15 cellular contexts compared by ENCODE assay signal in genomic region chr1:11594222-11594621, GRCh38.
DNase-seq lines count a peak whose midpoint lies in the region; ATAC-seq, FAIRE-seq and TF ChIP-seq lines count a peak whose summit lies in the region.
"Had no signal": no experiment of that assay in that cellular context is flagged by ENCODE, and none has a peak within 500 bp of the region (broad histone marks: within the 10 kb centered on the region; RNA-seq: fewer than 3 reads in every experiment).

No MANE protein-coding gene starts in this region.

- CTCF ChIA-PET in IMR-90 (lab: Yijun Ruan, JAX), result no interaction called here
- CTCF ChIA-PET in H1 (lab: Charles Lee; ENCODE audit: partially characterized antibody), result interaction anchor here (0.8 to 4.1 kb wide), 19 partner anchors 9 to 267 kb away, joined by 3 to 21 read pairs (median 5); no protein-coding TSS in a partner anchor
- CTCF ChIA-PET in CD4-positive, alpha-beta memory T cell (lab: Charles Lee; ENCODE audit: partially characterized antibody), result no interaction called here

- no peaks in the 10 kb centered on the region for H3K23me2 ChIP-seq in H1 (ENCODE audit: low read depth, low read length)

- no peak overlapping the region for H2AK5ac ChIP-seq in IMR-90 (ENCODE audit: low read depth, low read length)
- no peak overlapping the region for H2AK5ac ChIP-seq in H1 (ENCODE audit: low read depth, low read length)
- no peak overlapping the region for H2AK5ac ChIP-seq in mesenchymal stem cell (ENCODE audit: low read length, severe bottlenecking)

- H2BK20ac ChIP-seq in IMR-90 (ENCODE audit: low read depth, low read length) (no peak overlapping the region), H1 (ENCODE audit: low read length) (peak overlapping the region; percentile 73; the same call in 1 of the 2 replicates)

- DNase-seq in D721Med (ENCODE audit: insufficient read length, low spot score), result no peak
- DNase-seq in IMR-90, result peak; percentile 2
- peak in 1 of 2 experiments; percentile 23 for DNase-seq in H1 (ENCODE audit: low read depth in 1 of 2, low spot score in 2 of 2)
- DNase-seq in mesenchymal stem cell, result peak; percentile 15
- DNase-seq in stimulated activated CD4-positive, alpha-beta T cell treated with anti-CD3 and anti-CD28 coated beads, Interleukin-2, amount 100 ng/mL, for 48 hours, result no peak
- DNase-seq in CD4-positive, alpha-beta memory T cell, result no peak
- no peak for DNase-seq in GDM1 (lab: John Stamatoyannopoulos, UW)
- DNase-seq in H54 (ENCODE audit: insufficient read length, low spot score), result no peak
- DNase-seq: activated T-cell treated with anti-CD3 and anti-CD28 coated beads for 4 hours; body of pancreas; gastrocnemius medialis; GOT3; mucosa of descending colon; NCI-H1092; stimulated activated naive CD4-positive, alpha-beta T cell had no signal

- H2AK9ac ChIP-seq in IMR-90 (replicated peaks; ENCODE audit: low read depth, low read length, poor library complexity), result no peak overlapping the region

- H3K27me3 Mint-ChIP-seq in CD4-positive, alpha-beta memory T cell, result peaks cover 13 to 27% of the 10 kb centered on the region in 2 donors

- H3K27ac ChIP-seq in IMR-90 (ENCODE audit: insufficient read depth, low read length) (no peak overlapping the region), H1 (ENCODE audit: low read depth, low read length) (no peak overlapping the region), mesenchymal stem cell (ENCODE audit: low read length, poor library complexity, severe bottlenecking) (no peak overlapping the region)
- no peak overlapping the region for H3K27ac ChIP-seq in CD4-positive, alpha-beta memory T cell (ENCODE audit: low read depth, low read length)
- H3K27ac ChIP-seq: body of pancreas had no signal

- H4K8ac ChIP-seq in IMR-90 (ENCODE audit: low read depth in 2 of 2, low read length in 2 of 2) (no peak overlapping the region), H1 (ENCODE audit: extremely low read depth, insufficient read depth, low read length) (peak overlapping the region; percentile 91; the same call in 1 of the 2 replicates), mesenchymal stem cell (ENCODE audit: low read length) (no peak overlapping the region)

- H3K4me3 ChIP-seq in IMR-90 (ENCODE audit: insufficient read depth, low read depth, low read length), result no peak overlapping the region
- peak overlapping the region in 1 of 4 experiments; percentile 12; a peak in 2 of 8 replicates for H3K4me3 ChIP-seq in H1 (ENCODE audit: extremely low read depth in 1 of 4, insufficient read depth in 2 of 4, low read depth in 3 of 4, low read length in 4 of 4)
- no peak overlapping the region for H3K4me3 ChIP-seq in mesenchymal stem cell (ENCODE audit: insufficient read depth in 1 of 2, low read depth in 1 of 2, low read length in 2 of 2)
- H3K4me3 ChIP-seq in CD4-positive, alpha-beta memory T cell (ENCODE audit: low read length in 2 of 2), result no peak overlapping the region
- H3K4me3 ChIP-seq: body of pancreas, gastrocnemius medialis, mucosa of descending colon had no signal

- no peaks in the 10 kb centered on the region for H3K4me1 Mint-ChIP-seq in CD4-positive, alpha-beta memory T cell

- H4K91ac ChIP-seq in IMR-90 (ENCODE audit: insufficient read depth, low read depth, low read length), result no peak overlapping the region
- H4K91ac ChIP-seq in H1 (replicated peaks; ENCODE audit: insufficient read length, low read length), result peak overlapping the region; percentile 71
- no peak overlapping the region for H4K91ac ChIP-seq in mesenchymal stem cell (ENCODE audit: low read length)

- H3K4ac ChIP-seq in IMR-90 (ENCODE audit: low read depth, low read length), result no peak overlapping the region
- H3K4ac ChIP-seq in H1 (replicated peaks; ENCODE audit: insufficient read length, low read depth, low read length), result no peak overlapping the region
- H3K4ac ChIP-seq in mesenchymal stem cell (ENCODE audit: low read depth in 1 of 2, low read length in 2 of 2), result no peak overlapping the region

- H3K18ac ChIP-seq in IMR-90 (ENCODE audit: low read depth, low read length) (no peak overlapping the region), H1 (ENCODE audit: extremely low read depth, low read length) (peak overlapping the region; percentile 83), mesenchymal stem cell (ENCODE audit: low read depth in 1 of 2, low read length in 2 of 2) (no peak overlapping the region)

- H2BK12ac ChIP-seq in H1 (ENCODE audit: low read depth, low read length) (peak overlapping the region; percentile 12; the same call in 1 of the 2 replicates), mesenchymal stem cell (ENCODE audit: low read length in 2 of 2) (no peak overlapping the region)

- intact Hi-C loops in IMR-90 (cut with micrococcal nuclease), result no loop called here
- intact Hi-C loops in CD4-positive, alpha-beta memory T cell (cut with micrococcal nuclease), result no loop called here

- H4K5ac ChIP-seq in IMR-90 (ENCODE audit: low read depth, low read length) (no peak overlapping the region), H1 (ENCODE audit: insufficient read length, low read depth, low read length) (peak overlapping the region; percentile 46)

- POLR2A ChIA-PET in IMR-90 (lab: Charles Lee; ENCODE audit: unreplicated experiment) (no interaction called here), H1 (lab: Charles Lee; ENCODE audit: partially characterized antibody) (interaction anchor here (1.0 to 1.3 kb wide), 5 partner anchors 9 to 316 kb away, joined by 3 read pairs; no protein-coding TSS in a partner anchor)
- POLR2A ChIA-PET in CD4-positive, alpha-beta memory T cell (lab: Charles Lee; ENCODE audit: partially characterized antibody), result no interaction called here

- H2BK15ac ChIP-seq in IMR-90 (ENCODE audit: low read depth, low read length) (no peak overlapping the region), H1 (ENCODE audit: low read length) (peak overlapping the region; percentile 81; the same call in 1 of the 2 replicates), mesenchymal stem cell (ENCODE audit: low read depth, poor library complexity, severe bottlenecking) (no peak overlapping the region)

- H2BK5ac ChIP-seq in IMR-90 (ENCODE audit: low read depth, low read length, poor library complexity, severe bottlenecking) (no peak overlapping the region), H1 (ENCODE audit: low read depth, low read length) (peak overlapping the region; percentile 75; the same call in 1 of the 2 replicates), mesenchymal stem cell (ENCODE audit: low read depth, low read length, poor library complexity, severe bottlenecking) (no peak overlapping the region)

- TF ChIP-seq CTCF in D721Med (IDR thresholded peaks at IDR 0.05; ENCODE audit: insufficient read depth, missing control alignments) (peak; percentile 31), IMR-90 (conservative IDR thresholded peaks at IDR 0.05; ENCODE audit: low read depth, low read length) (0 out of 2 replicates have a peak, but pooled peaks have one; percentile 19), H1 (IDR thresholded peaks at IDR 0.05; ENCODE audit: control extremely low read depth in 1 of 3, insufficient read depth in 1 of 3, low read depth in 1 of 3, low read length in 3 of 3) (peak; percentile 46 to 70 (median 54))

- no peak overlapping the region for H3K27ac Mint-ChIP-seq in CD4-positive, alpha-beta memory T cell

- dilution Hi-C loops in IMR-90 (cut with HindIII; ENCODE audit: low sequenced_read_pairs, unreplicated experiment), result no loop called here

- no peak overlapping the region for H3K23ac ChIP-seq in IMR-90 (ENCODE audit: low read depth, low read length)
- H3K23ac ChIP-seq in H1 (ENCODE audit: insufficient read length), result no peak overlapping the region
- no peak overlapping the region for H3K23ac ChIP-seq in mesenchymal stem cell (ENCODE audit: low read length in 2 of 2)

- H3K36me3 Mint-ChIP-seq in CD4-positive, alpha-beta memory T cell, result no peaks in the 10 kb centered on the region

- H4K20me1 ChIP-seq in IMR-90 (ENCODE audit: insufficient read depth, low read length), result no peaks in the 10 kb centered on the region
- no peaks in the 10 kb centered on the region for H4K20me1 ChIP-seq in H1 (replicated peaks in 1 of 2; ENCODE audit: control insufficient read depth in 1 of 2, insufficient read depth in 2 of 2, low read length in 2 of 2)

- in situ Hi-C loops in IMR-90 (cut with MboI; ENCODE audit: low sequenced_read_pairs), result no loop called here

- no peak for TF ChIP-seq EP300 in H1 (IDR thresholded peaks at IDR 0.05; ENCODE audit: borderline replicate concordance in 1 of 2, low read depth in 2 of 2, low read length in 2 of 2)

- no peak overlapping the region for H3K14ac ChIP-seq in IMR-90 (replicated peaks; ENCODE audit: low read depth, low read length)
- H3K14ac ChIP-seq in H1 (ENCODE audit: insufficient read length), result no peak overlapping the region
- H3K14ac ChIP-seq in mesenchymal stem cell (ENCODE audit: low read length in 2 of 2), result no peak overlapping the region

- no peaks in the 10 kb centered on the region for H3K9me3 ChIP-seq in IMR-90 (ENCODE audit: control insufficient read depth, insufficient read depth, low read length)
- no peaks in the 10 kb centered on the region for H3K9me3 ChIP-seq in H1 (ENCODE audit: insufficient read depth in 2 of 2, low read depth in 1 of 2, low read length in 1 of 2)
- H3K9me3 ChIP-seq in mesenchymal stem cell (ENCODE audit: control insufficient read depth, low read length), result peaks cover 9% of the 10 kb centered on the region
- H3K9me3 ChIP-seq in CD4-positive, alpha-beta memory T cell (ENCODE audit: control insufficient read depth in 1 of 2, low read length in 2 of 2), result no peaks in the 10 kb centered on the region
- H3K9me3 ChIP-seq: body of pancreas, gastrocnemius medialis, mucosa of descending colon had no signal

- TF ChIP-seq POLR2A in IMR-90 (IDR thresholded peaks at IDR 0.05; ENCODE audit: low read depth, low read length) (no peak), H1 (IDR thresholded peaks at IDR 0.05; ENCODE audit: control extremely low read depth in 1 of 2, low read depth in 2 of 2, low read length in 2 of 2) (no peak), H54 (IDR thresholded peaks at IDR 0.05; ENCODE audit: low read depth, low read length) (no peak)

- no peaks in the 10 kb centered on the region for H3K79me2 ChIP-seq in H1 (ENCODE audit: control insufficient read depth in 1 of 2, insufficient read depth in 2 of 2, low read length in 2 of 2)

- H3K79me1 ChIP-seq in IMR-90 (ENCODE audit: low read depth in 1 of 2, low read length in 2 of 2) (no peaks in the 10 kb centered on the region), H1 (ENCODE audit: low read depth, low read length) (no peaks in the 10 kb centered on the region), mesenchymal stem cell (replicated peaks; ENCODE audit: low read length, poor library complexity, severe bottlenecking) (no peaks in the 10 kb centered on the region)

- H3K9me3 Mint-ChIP-seq in CD4-positive, alpha-beta memory T cell, result peaks cover 0 to 9% (median 3%) of the 10 kb centered on the region in 8 donors

- H3K4me1 ChIP-seq in IMR-90 (ENCODE audit: control insufficient read depth, insufficient read depth, low read length) (no peaks in the 10 kb centered on the region), H1 (replicated peaks in 1 of 4; ENCODE audit: control insufficient read depth in 3 of 4, insufficient read depth in 4 of 4, low read length in 3 of 4) (peaks cover 2 to 8% (median 5%) of the 10 kb centered on the region in 4 experiments), mesenchymal stem cell (ENCODE audit: control insufficient read depth, insufficient read depth, low read depth, low read length) (no peaks in the 10 kb centered on the region)
- H3K4me1 ChIP-seq in CD4-positive, alpha-beta memory T cell (ENCODE audit: insufficient read depth, low read length), result no peaks in the 10 kb centered on the region
- H3K4me1 ChIP-seq: body of pancreas, gastrocnemius medialis had no signal

- H3K9me1 ChIP-seq in IMR-90 (ENCODE audit: insufficient read depth, low read length), result no peaks in the 10 kb centered on the region

- H3K27me3 ChIP-seq in IMR-90 (ENCODE audit: control insufficient read depth, insufficient read depth, low read length) (no peaks in the 10 kb centered on the region; the same call in 1 of the 2 replicates), H1 (replicated peaks in 1 of 4; ENCODE audit: control insufficient read depth in 3 of 4, extremely low read depth in 1 of 4, insufficient read depth in 3 of 4, low read length in 3 of 4) (peaks cover 0 to 3% (median 0%) of the 10 kb centered on the region in 4 experiments; a peak in 1 of 7 replicates), mesenchymal stem cell (ENCODE audit: control insufficient read depth in 1 of 2, insufficient read depth in 1 of 2, low read length in 2 of 2) (peaks cover 18 to 51% of the 10 kb centered on the region in 2 experiments)
- H3K27me3 ChIP-seq in CD4-positive, alpha-beta memory T cell (ENCODE audit: insufficient read depth, low read length), result no peaks in the 10 kb centered on the region
- H3K27me3 ChIP-seq: body of pancreas had no signal

- H3K9ac ChIP-seq in IMR-90 (ENCODE audit: low read depth, low read length) (no peak overlapping the region), H1 (replicated peaks in 1 of 4; ENCODE audit: extremely low read depth in 1 of 4, low read depth in 3 of 4, low read length in 3 of 4) (no peak overlapping the region), mesenchymal stem cell (ENCODE audit: low read length) (no peak overlapping the region)

- TF ChIP-seq RAD21 in IMR-90 (IDR thresholded peaks at IDR 0.05; ENCODE audit: low read length) (no peak), H1 (IDR thresholded peaks at IDR 0.05 in 1 of 2, conservative IDR thresholded peaks at IDR 0.05 in 1 of 2; ENCODE audit: low read depth in 2 of 2, low read length in 2 of 2) (peak; percentile 45 to 49; a peak in 3 of 4 replicates)

- BruUV-seq in IMR-90 (replicated peaks; lab: Mats Ljungman, UMichigan), result no TSS peak

- H3K36me3 ChIP-seq in IMR-90 (ENCODE audit: control insufficient read depth, insufficient read depth, low read length) (no peaks in the 10 kb centered on the region), H1 (ENCODE audit: control insufficient read depth in 2 of 4, insufficient read depth in 4 of 4, low read length in 3 of 4) (no peaks in the 10 kb centered on the region), mesenchymal stem cell (ENCODE audit: control insufficient read depth in 1 of 2, insufficient read depth in 2 of 2, low read depth in 1 of 2, low read length in 2 of 2) (no peaks in the 10 kb centered on the region)
- H3K36me3 ChIP-seq in CD4-positive, alpha-beta memory T cell (ENCODE audit: insufficient read depth, low read length), result no peaks in the 10 kb centered on the region
- H3K36me3 ChIP-seq: gastrocnemius medialis had no signal

- ATAC-seq in IMR-90 (ENCODE audit: low read depth), result peak; percentile 44
- ATAC-seq: body of pancreas, mucosa of descending colon had no signal

- no peak overlapping the region for H3K4me2 ChIP-seq in IMR-90 (ENCODE audit: low read depth, low read length)
- H3K4me2 ChIP-seq in H1 (ENCODE audit: insufficient read depth in 1 of 2, low read depth in 2 of 2, low read length in 2 of 2), result peak overlapping the region; percentile 32 to 44; a peak in 3 of 4 replicates
- H3K4me2 ChIP-seq in mesenchymal stem cell (ENCODE audit: low read length, poor library complexity, severe bottlenecking), result no peak overlapping the region

- FAIRE-seq in D721Med (lab: Jason Lieb, UNC), result no peak
- peak; percentile 86 for FAIRE-seq in H1 (lab: Jason Lieb, UNC)
- FAIRE-seq in H54 (lab: Jason Lieb, UNC), result no peak

- no CpG with 5 or more reads among the region's 12 CpGs for WGBS in IMR-90 (ENCODE audit: extremely low coverage in 2 of 2, insufficient read length in 1 of 2), 2 experiments
- WGBS in H1 (ENCODE audit: extremely low coverage in 1 of 2, insufficient coverage in 1 of 2, insufficient read length in 1 of 2, insufficient replicate concordance in 2 of 2, low coverage in 1 of 2, low lambda C conversion rate in 2 of 2, missing lambda C conversion rate in 1 of 2), 2 experiments, result 45% methylated on average over 12 of the region's 12 CpGs; no CpG with 5 or more reads in 1 of the 2 experiments
- WGBS in mesenchymal stem cell, result 15% methylated on average over 11 of the region's 12 CpGs

- H2AFZ ChIP-seq in IMR-90 (replicated peaks; ENCODE audit: low read length, poor library complexity), result no peak overlapping the region
- peak overlapping the region; percentile 97 for H2AFZ ChIP-seq in H1 (ENCODE audit: low read length)
- H2AFZ ChIP-seq in mesenchymal stem cell (ENCODE audit: low read depth, low read length), result no peak overlapping the region

- H2BK120ac ChIP-seq in IMR-90 (ENCODE audit: low read depth, low read length) (no peak overlapping the region), H1 (replicated peaks; ENCODE audit: low read depth, low read length) (peak overlapping the region; percentile 15), mesenchymal stem cell (ENCODE audit: low read depth, low read length) (no peak overlapping the region)

- H3K56ac ChIP-seq in IMR-90 (ENCODE audit: extremely low read depth, insufficient read depth, low read length) (no peak overlapping the region), H1 (replicated peaks; ENCODE audit: insufficient read length, low read depth, low read length) (no peak overlapping the region)

- no peak overlapping the region for H3K4me3 Mint-ChIP-seq in CD4-positive, alpha-beta memory T cell

Comparison
In these comparisons a context has a peak if more than half of its experiments do, and no peak if none do; other contexts are left out.
1. DNase-seq: peak in IMR-90 (single experiment) and mesenchymal stem cell (single experiment); none in D721Med (single experiment), stimulated activated CD4-positive, alpha-beta T cell treated with anti-CD3 and anti-CD28 coated beads, Interleukin-2, amount 100 ng/mL, for 48 hours (0 of 2), CD4-positive, alpha-beta memory T cell (0 of 5), GDM1 (single experiment) and H54 (single experiment).
2. H3K4me2 ChIP-seq: peak in H1 (2 of 2); none in IMR-90 (single experiment) and mesenchymal stem cell (single experiment).
3. Peak in every context shown above with its lines, with median percentiles within 50 percentile points of each other: CTCF ChIP-seq.